ENCODE assay signal across 17 cellular contexts in the genomic region with DNA sequence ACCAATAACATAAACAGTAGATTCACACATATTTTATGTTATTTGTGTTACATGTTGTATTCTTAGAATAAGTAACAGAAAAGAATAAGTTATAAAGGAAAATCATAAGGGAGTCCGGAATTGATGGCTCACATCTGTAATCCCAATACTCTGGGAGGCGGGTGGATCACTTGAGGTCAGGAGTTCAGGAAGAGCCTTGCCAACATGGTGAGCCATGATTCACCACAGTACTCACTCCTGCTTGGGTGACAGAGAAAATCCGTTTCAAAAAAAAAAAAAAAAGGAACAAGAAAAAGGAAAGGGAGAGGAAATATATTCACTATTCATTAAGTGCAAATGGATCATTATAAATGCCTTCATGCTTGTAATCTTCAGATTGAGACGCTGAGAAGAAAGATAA.
"Had no signal": no experiment of that assay in that cellular context is flagged by ENCODE, and none has a peak within 500 bp of the region (broad histone marks: within the 10 kb centered on the region; RNA-seq: fewer than 3 reads in every experiment).

No MANE protein-coding gene starts in this region.

- DNase-seq: effector memory CD8-positive, alpha-beta T cell; esophagus squamous epithelium; heart left ventricle; hippocampal formation; kidney glomerular epithelial cell; naive thymus-derived CD4-positive, alpha-beta T cell; nephron progenitor cell; posterior cingulate gyrus; stimulated activated CD4-positive, alpha-beta T cell treated with anti-CD3 and anti-CD28 coated beads, Interleukin-2, amount 100 ng/mL, for 24 hours; stimulated activated naive CD4-positive, alpha-beta T cell; stomach; trophoblast cell had no signal

- H3K27me3 ChIP-seq: esophagus squamous epithelium, heart left ventricle, neutrophil, stomach had no signal

- H3K36me3 ChIP-seq: esophagus squamous epithelium, heart left ventricle, neutrophil, stomach had no signal

- H3K27me3 Mint-ChIP-seq: dendritic cell treated with granulocyte-macrophage colony-stimulating factor and Interleukin-4, amounts not matched to agents 40 ng/mL and 50 ng/mL, for 4 days; effector memory CD8-positive, alpha-beta T cell; naive thymus-derived CD4-positive, alpha-beta T cell had no signal

- H3K9me3 Mint-ChIP-seq: dendritic cell treated with granulocyte-macrophage colony-stimulating factor and Interleukin-4, amounts not matched to agents 40 ng/mL and 50 ng/mL, for 4 days; nephron progenitor cell had no signal

- H3K27ac ChIP-seq: esophagus squamous epithelium, heart left ventricle, neutrophil, skin epidermis, stomach had no signal

- H3K4me1 Mint-ChIP-seq: naive thymus-derived CD4-positive, alpha-beta T cell; nephron progenitor cell had no signal

- H3K36me3 Mint-ChIP-seq: naive thymus-derived CD4-positive, alpha-beta T cell had no signal

- H3K4me1 ChIP-seq: esophagus squamous epithelium, heart left ventricle, stomach had no signal

- H3K9me3 ChIP-seq: esophagus squamous epithelium, neutrophil, stomach had no signal

- H3K27ac Mint-ChIP-seq: dendritic cell treated with granulocyte-macrophage colony-stimulating factor and Interleukin-4, amounts not matched to agents 40 ng/mL and 50 ng/mL, for 4 days; effector memory CD8-positive, alpha-beta T cell; naive thymus-derived CD4-positive, alpha-beta T cell; nephron progenitor cell had no signal

- H3K4me3 Mint-ChIP-seq: dendritic cell treated with granulocyte-macrophage colony-stimulating factor and Interleukin-4, amounts not matched to agents 40 ng/mL and 50 ng/mL, for 4 days; effector memory CD8-positive, alpha-beta T cell; naive thymus-derived CD4-positive, alpha-beta T cell; nephron progenitor cell had no signal

- ATAC-seq: effector memory CD8-positive, alpha-beta T cell; heart left ventricle; naive thymus-derived CD4-positive, alpha-beta T cell; sciatic nerve had no signal

- FAIRE-seq: islet of Langerhans had no signal

- H3K4me3 ChIP-seq: esophagus squamous epithelium, heart left ventricle, skin epidermis, stomach had no signal
